In the genomic region with DNA sequence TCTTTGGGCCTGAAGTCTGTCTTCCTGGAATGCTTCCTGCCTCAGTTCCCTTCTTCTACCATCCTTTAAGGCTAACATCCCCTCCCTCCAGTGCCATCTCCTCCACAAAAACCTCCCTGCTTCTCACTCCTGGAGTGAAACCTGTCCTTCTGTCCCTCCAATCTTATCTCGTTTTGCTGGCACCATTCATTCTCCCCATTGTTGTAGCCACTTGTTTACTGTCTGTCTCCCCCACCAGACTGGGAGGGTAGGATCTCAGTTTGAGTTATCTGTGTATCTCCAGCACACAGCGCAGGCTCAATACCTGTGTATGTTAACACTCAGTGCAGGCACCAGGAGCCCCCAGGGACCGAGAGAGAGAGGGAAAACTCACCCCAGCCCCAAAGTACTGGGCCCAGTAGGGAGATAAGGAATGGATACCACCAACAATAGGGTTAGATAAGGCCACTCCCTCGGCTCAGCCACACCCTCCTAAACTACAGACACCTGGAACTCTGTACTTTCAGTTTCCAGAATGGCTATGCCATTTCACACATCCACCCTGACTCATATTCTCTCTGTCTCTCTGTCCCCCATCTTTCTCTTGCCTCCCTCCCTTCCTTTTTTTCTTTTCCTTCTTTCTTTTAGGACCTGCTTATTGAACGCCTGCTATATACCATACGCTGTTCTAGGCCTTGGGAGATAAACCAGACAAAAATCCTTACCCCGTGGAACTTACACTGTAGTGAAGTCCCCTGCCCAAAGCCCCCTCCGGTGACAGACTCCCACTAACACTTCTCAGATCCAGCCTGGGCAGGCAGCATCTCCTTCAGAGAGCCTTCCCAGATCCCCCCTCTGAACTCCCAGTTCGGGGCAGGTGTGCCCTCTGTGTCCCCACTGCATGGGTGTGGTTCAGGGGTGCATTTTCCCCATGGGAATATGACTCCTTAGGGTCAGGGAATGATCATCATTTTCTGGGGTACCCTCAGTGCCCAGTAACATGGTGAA, we compare ENCODE assay signal across 8 cellular contexts. TPM values are rescaled to one million over a fixed set of nuclear protein-coding genes. Genes with fewer than 3 reads are reported as not detected.
DNase-seq lines count a peak whose midpoint lies in the region; ATAC-seq and TF ChIP-seq lines count a peak whose summit lies in the region.

No MANE protein-coding gene starts in this region.

- ATAC-seq in HG03460 (IDR thresholded peaks at IDR 0.05; ENCODE audit: unreplicated experiment) = peak; percentile 39
- ATAC-seq in activated CD8-positive, alpha-beta T cell treated with anti-CD3 and anti-CD28 coated beads for 36 hours = peak; percentile 66
- peak in 1 of 3 donors; percentile 17 for ATAC-seq in natural killer cell
- no peak for ATAC-seq in HG02623 (IDR thresholded peaks at IDR 0.05; ENCODE audit: unreplicated experiment)

- no peaks in the 10 kb centered on the region for H3K9me3 ChIP-seq in tibial nerve

- no peaks in the 10 kb centered on the region for H3K36me3 ChIP-seq in tibial nerve

- CTCF ChIA-PET in activated CD8-positive, alpha-beta T cell treated with anti-CD3 and anti-CD28 coated beads for 36 hours (lab: Charles Lee) = interaction anchor here (1.1 kb wide), 1 partner anchor 81 kb away, joined by 4 read pairs; no protein-coding TSS in a partner anchor

- TF ChIP-seq CTCF in activated CD8-positive, alpha-beta T cell treated with anti-CD3 and anti-CD28 coated beads for 36 hours (IDR thresholded peaks at IDR 0.05) = no peak
- TF ChIP-seq CTCF in natural killer cell (IDR thresholded peaks at IDR 0.05) (no peak), tibial nerve (IDR thresholded peaks at IDR 0.05) (no peak)

- intact Hi-C loops in activated CD8-positive, alpha-beta T cell treated with anti-CD3 and anti-CD28 coated beads for 36 hours (cut with micrococcal nuclease) = loop anchor here (5.0 to 10.0 kb wide), 3 partner anchors 63 to 357 kb away; a partner anchor contains a TSS
- intact Hi-C loops in natural killer cell (cut with micrococcal nuclease) = loop anchor here (5.0 to 10.0 kb wide), 5 partner anchors 95 to 398 kb away; a partner anchor contains a TSS

- POLR2A ChIA-PET in activated CD8-positive, alpha-beta T cell treated with anti-CD3 and anti-CD28 coated beads for 36 hours (lab: Charles Lee) = interaction anchor here (0.8 to 1.0 kb wide), 2 partner anchors 72 to 80 kb away, joined by 3 read pairs; no protein-coding TSS in a partner anchor

- peak; percentile 8 for DNase-seq in SIG-M5 treated with dmso at 0.1 percent for 504 hours (lab: John Stamatoyannopoulos, UW; ENCODE audit: unreplicated experiment)
- no peak for DNase-seq in SIG-M5 (lab: John Stamatoyannopoulos, UW)
- peak; percentile 73 for DNase-seq in activated CD8-positive, alpha-beta T cell treated with anti-CD3 and anti-CD28 coated beads for 36 hours
- DNase-seq in natural killer cell = no peak
- no peak for DNase-seq in globus pallidus (ENCODE audit: low spot score)
- DNase-seq in tibial nerve (ENCODE audit: low spot score in 2 of 2) = no peak

- no peaks in the 10 kb centered on the region for H3K27me3 ChIP-seq in tibial nerve

- H3K4me3 ChIP-seq in tibial nerve = no peak overlapping the region

- no peaks in the 10 kb centered on the region for H3K36me3 Mint-ChIP-seq in activated CD8-positive, alpha-beta T cell treated with anti-CD3 and anti-CD28 coated beads for 36 hours (ENCODE audit: low read depth)
- no peaks in the 10 kb centered on the region for H3K36me3 Mint-ChIP-seq in natural killer cell

- peak overlapping the region; percentile 62 for H3K27ac Mint-ChIP-seq in activated CD8-positive, alpha-beta T cell treated with anti-CD3 and anti-CD28 coated beads for 36 hours
- peak overlapping the region; percentile 86 to 92 for H3K27ac Mint-ChIP-seq in natural killer cell

- no peak for TF ChIP-seq EP300 in tibial nerve (IDR thresholded peaks at IDR 0.05)

- no peaks in the 10 kb centered on the region for H3K9me3 Mint-ChIP-seq in activated CD8-positive, alpha-beta T cell treated with anti-CD3 and anti-CD28 coated beads for 36 hours
- no peaks in the 10 kb centered on the region for H3K9me3 Mint-ChIP-seq in natural killer cell

- peaks cover 42% of the 10 kb centered on the region for H3K4me1 Mint-ChIP-seq in activated CD8-positive, alpha-beta T cell treated with anti-CD3 and anti-CD28 coated beads for 36 hours (ENCODE audit: low read depth)
- peaks cover 43 to 46% of the 10 kb centered on the region in 2 donors for H3K4me1 Mint-ChIP-seq in natural killer cell

- peak overlapping the region in 2 of 4 donors; percentile 93 to 95 for H3K27ac ChIP-seq in tibial nerve

- no peak overlapping the region for H3K4me3 Mint-ChIP-seq in activated CD8-positive, alpha-beta T cell treated with anti-CD3 and anti-CD28 coated beads for 36 hours
- peak overlapping the region; percentile 70 for H3K4me3 Mint-ChIP-seq in natural killer cell

- WGBS in tibial nerve, 2 donors = 79 to 81% methylated on average over 9 of the region's 9 CpGs

- peaks cover 0 to 32% (median 19%) of the 10 kb centered on the region in 4 donors for H3K4me1 ChIP-seq in tibial nerve

- TF ChIP-seq POLR2A in tibial nerve (IDR thresholded peaks at IDR 0.05) = no peak

- H3K27me3 Mint-ChIP-seq in activated CD8-positive, alpha-beta T cell treated with anti-CD3 and anti-CD28 coated beads for 36 hours = no peaks in the 10 kb centered on the region
- H3K27me3 Mint-ChIP-seq in natural killer cell (ENCODE audit: low read depth in 2 of 2) = peaks cover 0 to 3% of the 10 kb centered on the region in 2 donors

RNA-seq across cellular contexts. Expression of a gene that starts 3.3 kb away (rescaled TPM):
- 10 to 100 TPM; 62.6 to 67.8 TPM for total RNA-seq in activated CD8-positive, alpha-beta T cell treated with anti-CD3 and anti-CD28 coated beads for 36 hours
- 100 to 1,000 TPM; 162 to 224 (median 164) TPM for total RNA-seq in natural killer cell
- total RNA-seq in tibial nerve = 10 to 100 TPM; 32.0 to 70.2 (median 60.3) TPM

Comparison
In these comparisons a context has a peak if more than half of its experiments do, and no peak if none do; other contexts are left out.
1. DNase-seq: peak in SIG-M5 treated with dmso at 0.1 percent for 504 hours (single experiment) and activated CD8-positive, alpha-beta T cell treated with anti-CD3 and anti-CD28 coated beads for 36 hours (single experiment); none in SIG-M5 (single experiment), natural killer cell (single experiment), globus pallidus (single experiment) and tibial nerve (0 of 2).